In the genomic region with DNA sequence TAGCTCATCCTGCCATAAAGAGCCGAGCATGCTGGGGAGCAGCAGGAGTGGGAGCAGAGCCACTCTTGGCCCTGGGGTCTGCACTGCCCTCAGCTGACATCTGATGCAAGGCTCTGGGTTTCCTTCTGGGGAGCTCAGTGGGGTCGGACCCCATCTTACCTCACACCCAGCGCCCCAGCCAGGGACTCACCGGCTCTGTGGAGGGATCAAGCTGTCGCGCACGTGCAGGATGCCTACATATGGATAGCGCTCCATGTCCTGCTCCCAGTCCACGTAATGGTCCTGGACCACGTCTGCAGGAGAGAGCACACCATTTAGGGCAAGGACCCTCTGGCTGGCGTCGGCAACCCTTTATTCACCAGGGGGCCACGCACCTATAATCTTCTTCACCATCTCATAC, we compare ENCODE assay signal across 1 cellular context.
TF ChIP-seq lines count a peak whose summit lies in the region.

No MANE protein-coding gene starts in this region.

TF ChIP-seq in HepG2, 621 proteins besides CTCF, POLR2A, EP300 and RAD21:
- TF ChIP-seq, protein P1, sequence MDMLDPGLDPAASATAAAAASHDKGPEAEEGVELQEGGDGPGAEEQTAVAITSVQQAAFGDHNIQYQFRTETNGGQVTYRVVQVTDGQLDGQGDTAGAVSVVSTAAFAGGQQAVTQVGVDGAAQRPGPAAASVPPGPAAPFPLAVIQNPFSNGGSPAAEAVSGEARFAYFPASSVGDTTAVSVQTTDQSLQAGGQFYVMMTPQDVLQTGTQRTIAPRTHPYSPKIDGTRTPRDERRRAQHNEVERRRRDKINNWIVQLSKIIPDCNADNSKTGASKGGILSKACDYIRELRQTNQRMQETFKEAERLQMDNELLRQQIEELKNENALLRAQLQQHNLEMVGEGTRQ (IDR thresholded peaks at IDR 0.05; ENCODE audit: low read depth, low read length), result no peak
- TF ChIP-seq, protein P1 (CRISPR knock-in tag; IDR thresholded peaks at IDR 0.05; ENCODE audit: borderline replicate concordance), result no peak
- TF ChIP-seq AGO2 (optimal IDR thresholded peaks at IDR 0.05; ENCODE audit: low read depth, low read length) (peak; percentile 51), ZNF7 (CRISPR knock-in tag; IDR thresholded peaks at IDR 0.05) (no peak)
- TF ChIP-seq, protein P2, sequence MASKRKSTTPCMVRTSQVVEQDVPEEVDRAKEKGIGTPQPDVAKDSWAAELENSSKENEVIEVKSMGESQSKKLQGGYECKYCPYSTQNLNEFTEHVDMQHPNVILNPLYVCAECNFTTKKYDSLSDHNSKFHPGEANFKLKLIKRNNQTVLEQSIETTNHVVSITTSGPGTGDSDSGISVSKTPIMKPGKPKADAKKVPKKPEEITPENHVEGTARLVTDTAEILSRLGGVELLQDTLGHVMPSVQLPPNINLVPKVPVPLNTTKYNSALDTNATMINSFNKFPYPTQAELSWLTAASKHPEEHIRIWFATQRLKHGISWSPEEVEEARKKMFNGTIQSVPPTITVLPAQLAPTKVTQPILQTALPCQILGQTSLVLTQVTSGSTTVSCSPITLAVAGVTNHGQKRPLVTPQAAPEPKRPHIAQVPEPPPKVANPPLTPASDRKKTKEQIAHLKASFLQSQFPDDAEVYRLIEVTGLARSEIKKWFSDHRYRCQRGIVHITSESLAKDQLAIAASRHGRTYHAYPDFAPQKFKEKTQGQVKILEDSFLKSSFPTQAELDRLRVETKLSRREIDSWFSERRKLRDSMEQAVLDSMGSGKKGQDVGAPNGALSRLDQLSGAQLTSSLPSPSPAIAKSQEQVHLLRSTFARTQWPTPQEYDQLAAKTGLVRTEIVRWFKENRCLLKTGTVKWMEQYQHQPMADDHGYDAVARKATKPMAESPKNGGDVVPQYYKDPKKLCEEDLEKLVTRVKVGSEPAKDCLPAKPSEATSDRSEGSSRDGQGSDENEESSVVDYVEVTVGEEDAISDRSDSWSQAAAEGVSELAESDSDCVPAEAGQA (IDR thresholded peaks at IDR 0.05; ENCODE audit: low read depth), result no peak
- TF ChIP-seq, protein P2 (CRISPR knock-in tag; IDR thresholded peaks at IDR 0.05; ENCODE audit: borderline replicate concordance), result no peak
- TF ChIP-seq, protein P3, sequence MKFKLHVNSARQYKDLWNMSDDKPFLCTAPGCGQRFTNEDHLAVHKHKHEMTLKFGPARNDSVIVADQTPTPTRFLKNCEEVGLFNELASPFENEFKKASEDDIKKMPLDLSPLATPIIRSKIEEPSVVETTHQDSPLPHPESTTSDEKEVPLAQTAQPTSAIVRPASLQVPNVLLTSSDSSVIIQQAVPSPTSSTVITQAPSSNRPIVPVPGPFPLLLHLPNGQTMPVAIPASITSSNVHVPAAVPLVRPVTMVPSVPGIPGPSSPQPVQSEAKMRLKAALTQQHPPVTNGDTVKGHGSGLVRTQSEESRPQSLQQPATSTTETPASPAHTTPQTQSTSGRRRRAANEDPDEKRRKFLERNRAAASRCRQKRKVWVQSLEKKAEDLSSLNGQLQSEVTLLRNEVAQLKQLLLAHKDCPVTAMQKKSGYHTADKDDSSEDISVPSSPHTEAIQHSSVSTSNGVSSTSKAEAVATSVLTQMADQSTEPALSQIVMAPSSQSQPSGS (CRISPR knock-in tag; IDR thresholded peaks at IDR 0.05), result no peak
TF ChIP-seq in HepG2: peak in this region for 1.
